In genomic region chr3:141858312-141858711, GRCh38 we compare ENCODE assay signal across 24 cellular contexts. TPM values are rescaled to one million over a fixed set of nuclear protein-coding genes. Genes with fewer than 3 reads are reported as not detected.
DNase-seq lines count a peak whose midpoint lies in the region; ATAC-seq, FAIRE-seq and TF ChIP-seq lines count a peak whose summit lies in the region.
"Had no signal": no experiment of that assay in that cellular context is flagged by ENCODE, and none has a peak within 500 bp of the region (broad histone marks: within the 10 kb centered on the region; RNA-seq: fewer than 3 reads in every experiment).

No MANE protein-coding gene starts in this region.

- POLR2A ChIA-PET in K562 (lab: Yijun Ruan, JAX) = no interaction called here
- POLR2A ChIA-PET in activated CD8-positive, alpha-beta T cell treated with anti-CD3 and anti-CD28 coated beads for 36 hours (lab: Charles Lee) = no interaction called here

- no peak for FAIRE-seq in K562 (lab: Jason Lieb, UNC)
- FAIRE-seq: G401.6, GM12891 had no signal

- no peaks in the 10 kb centered on the region for H3K27me3 ChIP-seq in Loucy (ENCODE audit: insufficient read depth, low read length, poor library complexity, severe bottlenecking)
- no peaks in the 10 kb centered on the region for H3K27me3 ChIP-seq in K562 (ENCODE audit: control insufficient read depth in 2 of 2, insufficient read depth in 2 of 2, low read length in 2 of 2)
- H3K27me3 ChIP-seq in parathyroid adenoma (ENCODE audit: control insufficient read depth, insufficient read depth, low read length) = no peaks in the 10 kb centered on the region
- H3K27me3 ChIP-seq: BE2C had no signal

- 18% methylated on average over 2 of the region's 2 CpGs for WGBS in K562 (ENCODE audit: insufficient coverage, low coverage, missing lambda C conversion rate)

- no peak for TF ChIP-seq RAD21 in K562 (CRISPR knock-in tag; conservative IDR thresholded peaks at IDR 0.05 in 1 of 2, IDR thresholded peaks at IDR 0.05 in 1 of 2)

- H3K36me3 Mint-ChIP-seq in activated CD8-positive, alpha-beta T cell treated with anti-CD3 and anti-CD28 coated beads for 36 hours (ENCODE audit: low read depth) = no peaks in the 10 kb centered on the region

- in situ Hi-C loops in K562 (cut with MboI) (no loop called here), ACHN (cut with HindIII; ENCODE audit: low pct_ligation_motif_present, low pct_unique_long_range_greater_than_20kb, low sequenced_read_pairs) (no loop called here)

- H3F3A ChIP-seq in Loucy (ENCODE audit: low read depth) = no peaks in the 10 kb centered on the region

- H3K4me2 ChIP-seq in Loucy (ENCODE audit: low read depth, low read length, poor library complexity, severe bottlenecking) (no peak overlapping the region), K562 (ENCODE audit: insufficient read depth, low read length) (no peak overlapping the region), parathyroid adenoma (ENCODE audit: low read length) (no peak overlapping the region)

- H3K36me3 ChIP-seq in Loucy (ENCODE audit: insufficient read depth, low read length) (no peaks in the 10 kb centered on the region), K562 (ENCODE audit: control insufficient read depth, insufficient read depth, low read length) (no peaks in the 10 kb centered on the region), parathyroid adenoma (ENCODE audit: control insufficient read depth, insufficient read depth, low read length) (no peaks in the 10 kb centered on the region)
- H3K36me3 ChIP-seq: BE2C had no signal

- TF ChIP-seq POLR2A in K562 (conservative IDR thresholded peaks at IDR 0.05) = no peak

- H4K20me1 ChIP-seq in Loucy (ENCODE audit: insufficient read depth, low read length, poor library complexity, severe bottlenecking) (no peaks in the 10 kb centered on the region), K562 (replicated peaks; ENCODE audit: control insufficient read depth, insufficient read depth, low read length) (no peaks in the 10 kb centered on the region)

- peak overlapping the region; percentile 15; the same call in 1 of the 2 replicates for H2AFZ ChIP-seq in Loucy (ENCODE audit: low read length)
- no peak overlapping the region for H2AFZ ChIP-seq in K562 (ENCODE audit: low read depth, low read length)
- peak overlapping the region; percentile 13 for H2AFZ ChIP-seq in parathyroid adenoma

- no peaks in the 10 kb centered on the region for H3K27me3 Mint-ChIP-seq in activated CD8-positive, alpha-beta T cell treated with anti-CD3 and anti-CD28 coated beads for 36 hours
- H3K27me3 Mint-ChIP-seq: CD4-positive, alpha-beta T cell had no signal

- H3K4me3 Mint-ChIP-seq in activated CD8-positive, alpha-beta T cell treated with anti-CD3 and anti-CD28 coated beads for 36 hours = no peak overlapping the region
- H3K4me3 Mint-ChIP-seq: CD4-positive, alpha-beta T cell had no signal

- peaks cover 3% of the 10 kb centered on the region for H3K4me1 Mint-ChIP-seq in activated CD8-positive, alpha-beta T cell treated with anti-CD3 and anti-CD28 coated beads for 36 hours (ENCODE audit: low read depth)

- H3K79me2 ChIP-seq in Loucy (ENCODE audit: insufficient read depth, low read length) = no peaks in the 10 kb centered on the region
- no peaks in the 10 kb centered on the region for H3K79me2 ChIP-seq in K562 (ENCODE audit: control insufficient read depth, insufficient read depth, low read length)
- H3K79me2 ChIP-seq in parathyroid adenoma = no peaks in the 10 kb centered on the region

- ATAC-seq in K562 = peak; percentile 62
- ATAC-seq in activated CD8-positive, alpha-beta T cell treated with anti-CD3 and anti-CD28 coated beads for 36 hours = no peak
- ATAC-seq: Panc1 had no signal

- intact Hi-C loops in K562 (cut with micrococcal nuclease) = no loop called here
- intact Hi-C loops in activated CD8-positive, alpha-beta T cell treated with anti-CD3 and anti-CD28 coated beads for 36 hours (cut with micrococcal nuclease) = no loop called here

- H3K27ac ChIP-seq in K562 (ENCODE audit: extremely low read depth, low read depth, low read length) = no peak overlapping the region
- H3K27ac ChIP-seq in parathyroid adenoma = no peak overlapping the region
- H3K27ac ChIP-seq: 22Rv1, SK-N-MC had no signal

- TF ChIP-seq CTCF in Loucy (conservative IDR thresholded peaks at IDR 0.05; ENCODE audit: low read length) (no peak), K562 (IDR thresholded peaks at IDR 0.05 in 2 of 3, conservative IDR thresholded peaks at IDR 0.05 in 1 of 3; ENCODE audit: insufficient read depth in 2 of 3, low read depth in 1 of 3, low read length in 3 of 3) (no peak), parathyroid adenoma (IDR thresholded peaks at IDR 0.05) (no peak)
- no peak for TF ChIP-seq CTCF in activated CD8-positive, alpha-beta T cell treated with anti-CD3 and anti-CD28 coated beads for 36 hours (IDR thresholded peaks at IDR 0.05)

- CTCF ChIA-PET in K562 (lab: Yijun Ruan, JAX; ENCODE audit: low intra/inter-chr PET ratio) = no interaction called here
- CTCF ChIA-PET in activated CD8-positive, alpha-beta T cell treated with anti-CD3 and anti-CD28 coated beads for 36 hours (lab: Charles Lee) = interaction anchor here (0.6 kb wide), 1 partner anchor 38 kb away, joined by 3 read pairs; no protein-coding TSS in a partner anchor

- no peaks in the 10 kb centered on the region for H3K9me3 Mint-ChIP-seq in activated CD8-positive, alpha-beta T cell treated with anti-CD3 and anti-CD28 coated beads for 36 hours
- H3K9me3 Mint-ChIP-seq: CD4-positive, alpha-beta T cell had no signal

- no peak overlapping the region for H3K9ac ChIP-seq in Loucy (ENCODE audit: low read depth, low read length, poor library complexity, severe bottlenecking)
- no peak overlapping the region for H3K9ac ChIP-seq in K562 (ENCODE audit: insufficient read depth in 1 of 2, low read depth in 2 of 2, low read length in 2 of 2)
- no peak overlapping the region for H3K9ac ChIP-seq in parathyroid adenoma

- no TSS peak for BruUV-seq in K562 (replicated peaks; lab: Mats Ljungman, UMichigan)

- H3K9me3 ChIP-seq in Loucy (ENCODE audit: insufficient read depth, low read depth, low read length) = no peaks in the 10 kb centered on the region
- no peaks in the 10 kb centered on the region for H3K9me3 ChIP-seq in K562 (replicated peaks; ENCODE audit: control insufficient read depth, insufficient read depth, low read depth, low read length)
- H3K9me3 ChIP-seq in parathyroid adenoma (ENCODE audit: control insufficient read depth, low read length) = no peaks in the 10 kb centered on the region
- H3K9me3 ChIP-seq: BE2C had no signal

- DNase-seq in NCI-H82 (lab: John Stamatoyannopoulos, UW) = peak; percentile 33
- no peak for DNase-seq in NCI-H82 treated with DMSO at 0.1 percent for 48 hours (lab: John Stamatoyannopoulos, UW; ENCODE audit: unreplicated experiment)
- DNase-seq in K562 (ENCODE audit: extremely low read depth in 1 of 4, low spot score in 3 of 4) = peak in 2 of 4 experiments; percentile 39 to 48
- no peak for DNase-seq in activated CD8-positive, alpha-beta T cell treated with anti-CD3 and anti-CD28 coated beads for 36 hours
- DNase-seq in stimulated activated naive CD4-positive, alpha-beta T cell treated with Interleukin-2 at 50 U/mL for 16 hours (lab: John Stamatoyannopoulos, UW) = no peak
- no peak for DNase-seq in ACHN
- DNase-seq: BE2C; Calu3; CD4-positive, alpha-beta T cell; DMS53; GOT3; NCI-H1417 treated with DMSO at 0.1 percent for 48 hours; NCI-H1930; NCI-H2171 treated with DMSO at 0.1 percent for 48 hours; NCI-H446 treated with DMSO at 0.1 percent for 48 hours; NCI-H748 treated with DMSO at 0.1 percent for 48 hours; Right ventricle myocardium superior had no signal

- TF ChIP-seq EP300 in K562 (IDR thresholded peaks at IDR 0.05; ENCODE audit: low read length) = no peak

- H3K4me1 ChIP-seq in Loucy (ENCODE audit: insufficient read depth, low read length, poor library complexity, severe bottlenecking) (peaks cover 8% of the 10 kb centered on the region), K562 (replicated peaks in 1 of 2; ENCODE audit: control insufficient read depth in 2 of 2, insufficient read depth in 2 of 2, low read length in 2 of 2) (peaks cover 0 to 35% of the 10 kb centered on the region in 2 experiments; a peak in 4 of 5 replicates), parathyroid adenoma (no peaks in the 10 kb centered on the region)

- H3K9me2 ChIP-seq in Loucy (replicated peaks; ENCODE audit: low read depth, low read length) = no peaks in the 10 kb centered on the region

- no peak overlapping the region for H3K4me3 ChIP-seq in Loucy (ENCODE audit: low read length, poor library complexity, severe bottlenecking)
- no peak overlapping the region for H3K4me3 ChIP-seq in K562
- no peak overlapping the region for H3K4me3 ChIP-seq in parathyroid adenoma (ENCODE audit: low read depth, low read length)
- H3K4me3 ChIP-seq: SK-N-MC had no signal

- no peak overlapping the region for H3K27ac Mint-ChIP-seq in activated CD8-positive, alpha-beta T cell treated with anti-CD3 and anti-CD28 coated beads for 36 hours
- H3K27ac Mint-ChIP-seq: CD4-positive, alpha-beta T cell had no signal

- no peaks in the 10 kb centered on the region for H3K9me1 ChIP-seq in K562 (ENCODE audit: control insufficient read depth, insufficient read depth, low read length)

TF ChIP-seq in K562, 482 proteins besides CTCF, POLR2A, EP300 and RAD21 (continues in another document):
- TF ChIP-seq STAG1 (CRISPR knock-in tag; IDR thresholded peaks at IDR 0.05; ENCODE audit: borderline replicate concordance) = no peak

RNA-seq across cellular contexts. Expression of gene ATP1B3, which starts 18.1 kb away (rescaled TPM):
- 155 and 386 TPM in 2 replicates for total RNA-seq in K562 (2011; cell fraction: chromatin; rRNA removed; ENCODE audit: low replicate concordance)
- total RNA-seq in K562 (2011; cell fraction: nucleolus; rRNA removed) = 130 and 132 TPM in 2 replicates
- 338 and 395 TPM in 2 replicates for total RNA-seq in K562 (2011; cell fraction: nucleoplasm; rRNA removed)
- total RNA-seq in K562 (2014; rRNA removed) = 48.3 and 68.9 TPM in 2 replicates
- total RNA-seq in K562 (2014; rRNA removed; fragmentation: Illumina TruSeq; extraction: Trizol) = 181 and 192 TPM in 2 replicates
- 109 and 113 TPM in 2 replicates for total RNA-seq in K562 (2015; rRNA removed; fragmentation: Illumina TruSeq; extraction: Trizol)
- total RNA-seq in K562 (2021) = 201 and 202 TPM in 2 replicates
- 166 and 168 TPM in 2 replicates for polyA plus RNA-seq in K562 (2011; rRNA removed)
- 60.8 and 184 TPM in 2 replicates for polyA plus RNA-seq in K562 (2011; cell fraction: cytosol; rRNA removed)
- 54.2 and 111 TPM in 2 replicates for polyA plus RNA-seq in K562 (2011; cell fraction: nucleus; rRNA removed)
- polyA plus RNA-seq in K562 (2012) = 169 and 188 TPM in 2 replicates
- 153 and 179 TPM in 2 replicates for polyA plus RNA-seq in K562 (2014; fragmentation: Illumina TruSeq; extraction: Trizol)
- polyA plus RNA-seq in K562 (2014; fragmentation: Nextera tagmentation; extraction: Ambion mirVana) = 10 to 100 TPM; 81.6 to 95.3 TPM
- polyA plus RNA-seq in K562 (2014; rRNA removed) = 107 and 123 TPM in 2 replicates
- 226 and 248 TPM in 2 replicates for polyA minus RNA-seq in K562 (2011; rRNA and poly(A)+ RNA removed)
- polyA minus RNA-seq in K562 (2011; cell fraction: cytosol; rRNA and poly(A)+ RNA removed) = 62.8 and 80.9 TPM in 2 replicates
- 22.8 and 33.3 TPM in 2 replicates for polyA minus RNA-seq in K562 (2011; cell fraction: nucleus; rRNA and poly(A)+ RNA removed)
- 100 to 1,000 TPM; 127 to 134 TPM for total RNA-seq in activated CD8-positive, alpha-beta T cell treated with anti-CD3 and anti-CD28 coated beads for 36 hours
